Comparison of ENCODE assay signal across 1 cellular context in the genomic region with DNA sequence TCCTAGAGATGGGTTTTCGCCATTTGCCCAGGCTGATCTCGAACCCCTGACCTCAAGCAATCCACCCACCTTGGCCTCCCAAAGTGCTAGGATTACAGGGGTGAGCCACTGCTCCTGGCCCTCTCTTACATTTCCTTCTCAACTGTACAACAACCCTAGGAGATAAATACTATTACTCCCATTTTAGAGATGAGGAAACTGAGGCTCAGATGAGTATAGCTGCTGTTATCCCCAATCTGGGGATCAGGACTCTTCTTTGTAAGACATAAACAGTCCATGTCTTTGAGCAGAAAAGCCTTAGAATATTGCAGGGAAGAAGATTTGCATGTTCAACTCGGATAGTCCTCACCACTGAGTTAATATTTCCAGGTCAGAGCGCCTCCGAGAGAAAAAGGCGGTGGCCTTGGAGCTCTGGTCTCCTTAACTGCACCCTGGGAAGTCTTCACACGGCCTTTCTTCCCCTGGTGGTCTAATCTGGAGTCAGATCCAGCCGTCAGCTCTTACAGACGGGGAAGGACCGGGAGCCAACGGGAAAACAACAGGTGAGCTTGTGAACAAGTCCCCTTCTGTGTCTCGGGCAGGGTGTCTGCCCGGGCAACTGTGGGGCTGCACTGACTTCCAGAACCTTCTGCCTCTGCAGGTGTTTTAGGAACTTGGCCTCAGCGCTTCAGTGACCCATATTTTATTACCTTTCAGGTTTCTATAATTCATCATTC.
A peak's percentile ranks its signal among the peaks of the same experiment; 100 is the strongest.
TF ChIP-seq lines count a peak whose summit lies in the region.

No MANE protein-coding gene starts in this region.

TF ChIP-seq in H1, 55 proteins besides CTCF, POLR2A, EP300 and RAD21:
- no peak for TF ChIP-seq HDAC6 (IDR thresholded peaks at IDR 0.05; ENCODE audit: low read depth, low read length)
- no peak for TF ChIP-seq NANOG (IDR thresholded peaks at IDR 0.05; ENCODE audit: insufficient read depth, low read depth, low read length, poor library complexity, severe bottlenecking)
- no peak for TF ChIP-seq SP4 (IDR thresholded peaks at IDR 0.05; ENCODE audit: low read length)
- TF ChIP-seq, protein P1, sequence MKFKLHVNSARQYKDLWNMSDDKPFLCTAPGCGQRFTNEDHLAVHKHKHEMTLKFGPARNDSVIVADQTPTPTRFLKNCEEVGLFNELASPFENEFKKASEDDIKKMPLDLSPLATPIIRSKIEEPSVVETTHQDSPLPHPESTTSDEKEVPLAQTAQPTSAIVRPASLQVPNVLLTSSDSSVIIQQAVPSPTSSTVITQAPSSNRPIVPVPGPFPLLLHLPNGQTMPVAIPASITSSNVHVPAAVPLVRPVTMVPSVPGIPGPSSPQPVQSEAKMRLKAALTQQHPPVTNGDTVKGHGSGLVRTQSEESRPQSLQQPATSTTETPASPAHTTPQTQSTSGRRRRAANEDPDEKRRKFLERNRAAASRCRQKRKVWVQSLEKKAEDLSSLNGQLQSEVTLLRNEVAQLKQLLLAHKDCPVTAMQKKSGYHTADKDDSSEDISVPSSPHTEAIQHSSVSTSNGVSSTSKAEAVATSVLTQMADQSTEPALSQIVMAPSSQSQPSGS (IDR thresholded peaks at IDR 0.05; ENCODE audit: low read length): no peak
- TF ChIP-seq GABPA (IDR thresholded peaks at IDR 0.05; ENCODE audit: borderline replicate concordance, insufficient read depth, low read length): no peak
- 0 out of 2 replicates have a peak, but pooled peaks have one; percentile 59 for TF ChIP-seq SUZ12 (IDR thresholded peaks at IDR 0.05; ENCODE audit: low read length)
- no peak for TF ChIP-seq YY1 (IDR thresholded peaks at IDR 0.05; ENCODE audit: low read depth, low read length)
- TF ChIP-seq CTBP2 (IDR thresholded peaks at IDR 0.05; ENCODE audit: borderline replicate concordance, insufficient read depth, insufficient read length, low read length): no peak
- TF ChIP-seq GTF2F1 (IDR thresholded peaks at IDR 0.05; ENCODE audit: borderline replicate concordance, low read depth, low read length): no peak
- TF ChIP-seq KDM1A (IDR thresholded peaks at IDR 0.05; ENCODE audit: borderline replicate concordance, low read length): peak; percentile 53; the same call in 1 of the 2 replicates
- no peak for TF ChIP-seq CHD1 (IDR thresholded peaks at IDR 0.05; ENCODE audit: low read depth, low read length)
- TF ChIP-seq, protein P2, sequence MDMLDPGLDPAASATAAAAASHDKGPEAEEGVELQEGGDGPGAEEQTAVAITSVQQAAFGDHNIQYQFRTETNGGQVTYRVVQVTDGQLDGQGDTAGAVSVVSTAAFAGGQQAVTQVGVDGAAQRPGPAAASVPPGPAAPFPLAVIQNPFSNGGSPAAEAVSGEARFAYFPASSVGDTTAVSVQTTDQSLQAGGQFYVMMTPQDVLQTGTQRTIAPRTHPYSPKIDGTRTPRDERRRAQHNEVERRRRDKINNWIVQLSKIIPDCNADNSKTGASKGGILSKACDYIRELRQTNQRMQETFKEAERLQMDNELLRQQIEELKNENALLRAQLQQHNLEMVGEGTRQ (IDR thresholded peaks at IDR 0.05; ENCODE audit: low read length): no peak
- TF ChIP-seq CHD2 (IDR thresholded peaks at IDR 0.05; ENCODE audit: low read length): no peak
- TF ChIP-seq CBX5 (IDR thresholded peaks at IDR 0.05; ENCODE audit: low read depth, low read length): no peak
- TF ChIP-seq, protein P3, sequence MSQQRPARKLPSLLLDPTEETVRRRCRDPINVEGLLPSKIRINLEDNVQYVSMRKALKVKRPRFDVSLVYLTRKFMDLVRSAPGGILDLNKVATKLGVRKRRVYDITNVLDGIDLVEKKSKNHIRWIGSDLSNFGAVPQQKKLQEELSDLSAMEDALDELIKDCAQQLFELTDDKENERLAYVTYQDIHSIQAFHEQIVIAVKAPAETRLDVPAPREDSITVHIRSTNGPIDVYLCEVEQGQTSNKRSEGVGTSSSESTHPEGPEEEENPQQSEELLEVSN (IDR thresholded peaks at IDR 0.05): no peak
